8 cellular contexts compared by ENCODE assay signal in genomic region chr13:97435297-97435682, GRCh38. TPM values are rescaled to one million over a fixed set of nuclear protein-coding genes. Genes with fewer than 3 reads are reported as not detected.
DNase-seq lines count a peak whose midpoint lies in the region; ATAC-seq, FAIRE-seq and TF ChIP-seq lines count a peak whose summit lies in the region.

No MANE protein-coding gene starts in this region.

- intact Hi-C loops in breast epithelium (cut with DNase I; ENCODE audit: low total_unique reads) (no loop called here), posterior vena cava (cut with DNase I) (no loop called here)

- TF ChIP-seq CTCF in A549 (IDR thresholded peaks at IDR 0.05) = no peak
- no peak for TF ChIP-seq CTCF in breast epithelium (IDR thresholded peaks at IDR 0.05)
- no peak for TF ChIP-seq CTCF in D721Med (IDR thresholded peaks at IDR 0.05; ENCODE audit: insufficient read depth, missing control alignments)

- no peak for TF ChIP-seq EP300 in A549 (IDR thresholded peaks at IDR 0.05)

- POLR2A ChIA-PET in A549 (lab: Yijun Ruan, JAX) = no interaction called here

- no peak for TF ChIP-seq POLR2A in A549 (IDR thresholded peaks at IDR 0.05; ENCODE audit: low read length)
- no peak for TF ChIP-seq POLR2A in breast epithelium (IDR thresholded peaks at IDR 0.05)

- WGBS in A549 (ENCODE audit: missing lambda C conversion rate) = 30% methylated on average over 2 of the region's 2 CpGs
- 60% methylated on average over 1 of the region's 2 CpGs for WGBS in HUES64

- H3K4me3 ChIP-seq in A549 (peak overlapping the region; percentile 77), HUES64 (ENCODE audit: low read length) (peak overlapping the region; percentile 90), breast epithelium (peak overlapping the region; percentile 81 to 88 (median 87)), mucosa of stomach (ENCODE audit: low read length) (no peak overlapping the region)

- no peaks in the 10 kb centered on the region for H3K27me3 ChIP-seq in HUES64 (ENCODE audit: insufficient read depth, low read length)
- no peaks in the 10 kb centered on the region for H3K27me3 ChIP-seq in breast epithelium
- H3K27me3 ChIP-seq in mucosa of stomach (ENCODE audit: control insufficient read depth, insufficient read depth, low read length) = no peaks in the 10 kb centered on the region

- TF ChIP-seq RAD21 in A549 (conservative IDR thresholded peaks at IDR 0.05 in 1 of 2, IDR thresholded peaks at IDR 0.05 in 1 of 2) = no peak

- no peak overlapping the region; a peak in 1 of 6 replicates for H3K27ac ChIP-seq in A549
- no peak overlapping the region for H3K27ac ChIP-seq in HUES64 (ENCODE audit: low read depth, low read length)
- no peak overlapping the region for H3K27ac ChIP-seq in breast epithelium

- H3K9ac ChIP-seq in HUES64 (ENCODE audit: low read depth, low read length) (peak overlapping the region; percentile 89), mucosa of stomach (ENCODE audit: low read length) (peak overlapping the region; percentile 48)

- FAIRE-seq in A549 (lab: Jason Lieb, UNC) (no peak), D721Med (lab: Jason Lieb, UNC) (no peak)

- H3K9me3 ChIP-seq in A549 (no peaks in the 10 kb centered on the region), HUES64 (ENCODE audit: insufficient read depth, low read depth, low read length) (no peaks in the 10 kb centered on the region), breast epithelium (no peaks in the 10 kb centered on the region), mucosa of stomach (ENCODE audit: control insufficient read depth, low read length) (no peaks in the 10 kb centered on the region)

- no peak for ATAC-seq in A549
- ATAC-seq in GM18909 (IDR thresholded peaks at IDR 0.05; ENCODE audit: poor library complexity, unreplicated experiment) = no peak
- ATAC-seq in GM19397 (IDR thresholded peaks at IDR 0.05; ENCODE audit: unreplicated experiment) = no peak

- CTCF ChIA-PET in A549 (lab: Yijun Ruan, JAX) = interaction anchor here (0.6 kb wide), 1 partner anchor 515 kb away, joined by 3 read pairs; no protein-coding TSS in a partner anchor

- H3K4me2 ChIP-seq in A549 = peak overlapping the region; percentile 94

- DNase-seq in A549 (ENCODE audit: low read depth in 1 of 2, low spot score in 1 of 2) (no peak), breast epithelium (ENCODE audit: low spot score in 2 of 2) (no peak), posterior vena cava (ENCODE audit: low spot score) (no peak), D721Med (ENCODE audit: insufficient read length, low spot score) (no peak)

- H3K36me3 ChIP-seq in HUES64 (ENCODE audit: insufficient read depth, low read length) (peaks cover 29% of the 10 kb centered on the region), breast epithelium (no peaks in the 10 kb centered on the region), mucosa of stomach (ENCODE audit: control insufficient read depth, insufficient read depth, low read length) (no peaks in the 10 kb centered on the region)

- H3K4me1 ChIP-seq in A549 (peaks cover 14% of the 10 kb centered on the region; the same call in 1 of the 3 replicates), HUES64 (ENCODE audit: insufficient read depth, low read length) (peaks cover 8% of the 10 kb centered on the region; the same call in 1 of the 2 replicates), breast epithelium (peaks cover 0 to 5% of the 10 kb centered on the region in 2 donors), mucosa of stomach (ENCODE audit: control insufficient read depth, insufficient read depth, low read length) (no peaks in the 10 kb centered on the region)

TF ChIP-seq in A549, 52 proteins besides CTCF, POLR2A, EP300 and RAD21:
- TF ChIP-seq EHF (CRISPR knock-in tag; IDR thresholded peaks at IDR 0.05) (no peak), SREBF2 (IDR thresholded peaks at IDR 0.05) (no peak), FOSB (CRISPR knock-in tag; IDR thresholded peaks at IDR 0.05) (no peak), USF2 (IDR thresholded peaks at IDR 0.05) (no peak), MAX (IDR thresholded peaks at IDR 0.05) (no peak), E2F6 (IDR thresholded peaks at IDR 0.05; ENCODE audit: borderline replicate concordance, low read depth) (no peak), BCL3 (IDR thresholded peaks at IDR 0.05) (no peak), SMC3 (IDR thresholded peaks at IDR 0.05) (no peak), FOXS1 (CRISPR knock-in tag; IDR thresholded peaks at IDR 0.05) (no peak), GATA3 (IDR thresholded peaks at IDR 0.05; ENCODE audit: borderline replicate concordance) (no peak)
TF ChIP-seq in A549: peak in this region for 0.

RNA-seq across cellular contexts. Expression of gene RAP2A, which starts 1.3 kb away (rescaled TPM):
- polyA plus RNA-seq in A549 (2011; rRNA removed) (10.9 and 11.2 TPM in 2 replicates), A549 (2017; fragmentation: RNase III; extraction: RNeasy Plus Mini Kit Qiagen cat#74134 plus additional on column Dnase treatment) (8.2 to 8.7 TPM (median 8.6 TPM) in 3 replicates)
- polyA plus RNA-seq in A549 (2012; cell fraction: cytosol; rRNA removed) = 2.3 and 2.8 TPM in 2 replicates
- polyA plus RNA-seq in A549 (2012; cell fraction: nucleus; rRNA removed) = 1.2 and 1.3 TPM in 2 replicates
- polyA minus RNA-seq in A549 (2011; rRNA and poly(A)+ RNA removed) = 16.1 and 24.0 TPM in 2 replicates
- 20.2 TPM for polyA plus RNA-seq in HUES64 (2013, experiment 1 of 2)
- polyA plus RNA-seq in HUES64 (2013, experiment 2 of 2) = 21.6 TPM
- total RNA-seq in breast epithelium (10 to 100 TPM; 19.0 to 32.8 (median 20.0) TPM), posterior vena cava (10 to 100 TPM; 34.0 to 42.8 TPM)
